1 cellular context compared by ENCODE assay signal in genomic region chr15:64146885-64147681, GRCh38.
TF ChIP-seq lines count a peak whose summit lies in the region.

No MANE protein-coding gene starts in this region.

TF ChIP-seq in HepG2, 621 proteins besides CTCF, POLR2A, EP300 and RAD21 (continued from another document and continues in another):
- TF ChIP-seq ZNF646 (CRISPR knock-in tag; IDR thresholded peaks at IDR 0.05) (no peak), ATF5 (CRISPR knock-in tag; IDR thresholded peaks at IDR 0.05; ENCODE audit: low read depth) (no peak), SNRNP70 (IDR thresholded peaks at IDR 0.05; ENCODE audit: low read depth, low read length) (no peak), ZNF350 (CRISPR knock-in tag; IDR thresholded peaks at IDR 0.05; ENCODE audit: borderline replicate concordance, low read depth) (no peak; the same call in 1 of the 2 replicates), IKZF4 (CRISPR knock-in tag; IDR thresholded peaks at IDR 0.05; ENCODE audit: borderline replicate concordance, low read depth, not compliant biosample characterization) (no peak), ZNF589 (CRISPR knock-in tag; conservative IDR thresholded peaks at IDR 0.05) (no peak), ATF6 (CRISPR knock-in tag; conservative IDR thresholded peaks at IDR 0.05) (no peak), ZNF530 (CRISPR knock-in tag; IDR thresholded peaks at IDR 0.05; ENCODE audit: low read depth) (no peak), CBFB (CRISPR knock-in tag; IDR thresholded peaks at IDR 0.05) (peak; percentile 27; the same call in 1 of the 2 replicates), PCBP2 (optimal IDR thresholded peaks at IDR 0.05; ENCODE audit: low read depth, low read length, poor library complexity, severe bottlenecking) (no peak), ZNF768 (CRISPR knock-in tag; IDR thresholded peaks at IDR 0.05) (peak; percentile 47; the same call in 1 of the 2 replicates), ZSCAN30 (CRISPR knock-in tag; IDR thresholded peaks at IDR 0.05) (no peak), YEATS2 (CRISPR knock-in tag; IDR thresholded peaks at IDR 0.05; ENCODE audit: borderline replicate concordance) (no peak), PREB (CRISPR knock-in tag; IDR thresholded peaks at IDR 0.05) (no peak), REL (CRISPR knock-in tag; conservative IDR thresholded peaks at IDR 0.05) (no peak), BCL6 (CRISPR knock-in tag; IDR thresholded peaks at IDR 0.05) (peak; percentile 40; the same call in 1 of the 2 replicates), REPIN1 (CRISPR knock-in tag; IDR thresholded peaks at IDR 0.05; ENCODE audit: borderline replicate concordance, low read depth) (peak; percentile 66; the same call in 1 of the 2 replicates), DNMT1 (CRISPR knock-in tag; IDR thresholded peaks at IDR 0.05) (no peak), ZZZ3 (CRISPR knock-in tag; IDR thresholded peaks at IDR 0.05; ENCODE audit: borderline replicate concordance) (no peak), NCOA5 (CRISPR knock-in tag; IDR thresholded peaks at IDR 0.05) (no peak), HDAC2 (CRISPR knock-in tag; IDR thresholded peaks at IDR 0.05) (0 out of 2 replicates have a peak, but pooled peaks have one; percentile 14), UBTF (CRISPR knock-in tag; IDR thresholded peaks at IDR 0.05) (peak; percentile 70), ZNF672 (CRISPR knock-in tag; IDR thresholded peaks at IDR 0.05) (no peak), IRF1 (CRISPR knock-in tag; IDR thresholded peaks at IDR 0.05; ENCODE audit: low read depth) (no peak), ZNF460 (CRISPR knock-in tag; IDR thresholded peaks at IDR 0.05; ENCODE audit: borderline replicate concordance) (no peak), E2F5 (CRISPR knock-in tag; conservative IDR thresholded peaks at IDR 0.05) (no peak), NCOA1 (CRISPR knock-in tag; IDR thresholded peaks at IDR 0.05) (no peak), MAZ (IDR thresholded peaks at IDR 0.05; ENCODE audit: borderline replicate concordance, low read depth, low read length) (no peak), MAZ (CRISPR knock-in tag; IDR thresholded peaks at IDR 0.05; ENCODE audit: low read depth) (peak; percentile 37; the same call in 1 of the 2 replicates), ZNF205 (CRISPR knock-in tag; IDR thresholded peaks at IDR 0.05) (no peak), ZUFSP (CRISPR knock-in tag; IDR thresholded peaks at IDR 0.05; ENCODE audit: borderline replicate concordance) (no peak), MZF1 (CRISPR knock-in tag; IDR thresholded peaks at IDR 0.05; ENCODE audit: borderline replicate concordance) (no peak), FLYWCH1 (CRISPR knock-in tag; IDR thresholded peaks at IDR 0.05) (no peak), HNF4A (CRISPR knock-in tag; IDR thresholded peaks at IDR 0.05) (no peak), KDM5B (CRISPR knock-in tag; IDR thresholded peaks at IDR 0.05; ENCODE audit: borderline replicate concordance) (no peak), MXD4 (CRISPR knock-in tag; IDR thresholded peaks at IDR 0.05) (no peak), GMEB1 (CRISPR knock-in tag; IDR thresholded peaks at IDR 0.05; ENCODE audit: borderline replicate concordance) (no peak), TOPORS (CRISPR knock-in tag; IDR thresholded peaks at IDR 0.05) (no peak), ZNF891 (CRISPR knock-in tag; IDR thresholded peaks at IDR 0.05) (peak; percentile 65; the same call in 1 of the 2 replicates), U2AF2 (IDR thresholded peaks at IDR 0.05; ENCODE audit: low read depth, low read length) (no peak), POLR2AphosphoS5 (IDR thresholded peaks at IDR 0.05; ENCODE audit: low read depth, low read length) (no peak), PATZ1 (CRISPR knock-in tag; IDR thresholded peaks at IDR 0.05) (peak; percentile 96), JDP2 (CRISPR knock-in tag; IDR thresholded peaks at IDR 0.05; ENCODE audit: borderline replicate concordance) (no peak), ZBTB42 (CRISPR knock-in tag; IDR thresholded peaks at IDR 0.05) (no peak), CREB1 (IDR thresholded peaks at IDR 0.05) (no peak), CREB1 (CRISPR knock-in tag; IDR thresholded peaks at IDR 0.05) (peak; percentile 51; the same call in 1 of the 2 replicates)
